Comparison of ENCODE assay signal across 12 cellular contexts in the genomic region with DNA sequence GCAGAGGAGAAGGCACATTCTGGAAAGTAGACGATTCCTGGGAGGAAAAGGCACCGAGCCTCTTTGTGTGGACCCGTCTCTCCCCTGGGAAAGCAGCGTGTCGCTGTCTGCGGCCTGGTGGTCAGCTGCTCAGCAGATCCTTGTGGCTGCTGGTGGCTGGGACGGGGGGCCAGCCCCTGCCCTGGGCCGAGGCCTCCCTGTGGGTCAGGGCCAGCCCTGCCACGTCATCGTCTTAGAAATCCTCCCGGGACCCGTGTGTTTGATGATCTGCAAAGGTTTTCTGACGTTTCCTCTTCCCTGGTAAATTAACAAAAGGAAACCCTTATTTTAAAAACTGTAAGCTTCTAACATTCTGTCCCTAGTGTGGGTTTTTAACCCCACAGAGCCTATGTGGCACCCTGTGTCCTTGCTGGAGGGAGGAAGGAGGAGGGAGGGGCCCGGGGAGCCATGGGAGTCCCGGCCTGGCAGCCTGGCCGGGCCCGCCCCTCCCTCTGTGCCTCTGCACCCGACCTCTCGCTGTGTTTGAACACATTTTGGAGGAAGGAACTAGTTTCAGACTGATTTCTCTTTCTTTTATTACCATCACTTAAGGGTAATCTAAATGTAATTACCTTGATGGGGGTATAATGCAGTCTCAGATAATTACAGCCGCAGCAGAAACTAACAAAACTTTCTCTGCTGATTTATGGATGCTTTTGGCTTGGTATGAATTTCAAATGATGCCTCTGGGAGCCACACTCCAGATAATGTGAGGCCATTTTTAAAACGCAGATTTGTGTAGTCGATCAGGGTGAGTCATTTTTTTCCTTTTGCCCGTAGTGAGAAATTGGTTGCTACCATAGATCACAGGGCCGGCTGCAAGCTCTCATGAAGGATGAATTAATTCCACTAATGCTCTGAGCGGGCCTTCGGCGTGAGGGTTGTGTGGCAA.
DNase-seq lines count a peak whose midpoint lies in the region; ATAC-seq and TF ChIP-seq lines count a peak whose summit lies in the region.
"Had no signal": no experiment of that assay in that cellular context is flagged by ENCODE, and none has a peak within 500 bp of the region (broad histone marks: within the 10 kb centered on the region; RNA-seq: fewer than 3 reads in every experiment).

No MANE protein-coding gene starts in this region.

- TF ChIP-seq CTCF in chondrocyte (IDR thresholded peaks at IDR 0.05): no peak
- no peak for TF ChIP-seq CTCF in testis (IDR thresholded peaks at IDR 0.05)

- peaks cover 4% of the 10 kb centered on the region for H3K9me3 Mint-ChIP-seq in chondrocyte (ENCODE audit: low read depth)

- no peak for ATAC-seq in HG02970 (IDR thresholded peaks at IDR 0.05; ENCODE audit: low FRiP score, unreplicated experiment)
- ATAC-seq: activated CD8-positive, alpha-beta T cell treated with anti-CD3 and anti-CD28 coated beads, Interleukin-2, amount 10 ng/mL, durations not matched to agents 7 days and 5 days had no signal

- H3K27me3 ChIP-seq in layer of hippocampus (ENCODE audit: control insufficient read depth, insufficient read depth, low read length) (no peaks in the 10 kb centered on the region), testis (no peaks in the 10 kb centered on the region)
- H3K27me3 ChIP-seq: neutrophil had no signal

- peaks cover 13% of the 10 kb centered on the region for H3K4me1 Mint-ChIP-seq in chondrocyte (ENCODE audit: low read depth)

- H3K36me3 ChIP-seq in testis (ENCODE audit: low read depth, missing control alignments): no peaks in the 10 kb centered on the region

- peak overlapping the region; percentile 83 for H3K27ac Mint-ChIP-seq in chondrocyte (ENCODE audit: unreplicated experiment)
- H3K27ac Mint-ChIP-seq: activated CD8-positive, alpha-beta T cell treated with anti-CD3 and anti-CD28 coated beads, Interleukin-2, amount 10 ng/mL, durations not matched to agents 7 days and 5 days had no signal

- 55 to 62% methylated on average over 25 to 27 of the region's 27 CpGs for WGBS in testis, 2 donors

- H3K4me1 ChIP-seq in testis: peaks cover 9% of the 10 kb centered on the region

- peak overlapping the region; percentile 10 for H3K27ac ChIP-seq in layer of hippocampus (ENCODE audit: low read depth, low read length)
- peak overlapping the region; percentile 3 to 19 for H3K27ac ChIP-seq in testis
- H3K27ac ChIP-seq: neutrophil had no signal

- no peak for TF ChIP-seq POLR2A in testis (IDR thresholded peaks at IDR 0.05)

- H3K36me3 Mint-ChIP-seq in chondrocyte (ENCODE audit: low read depth): peaks cover 8% of the 10 kb centered on the region

- H3K27me3 Mint-ChIP-seq in chondrocyte (ENCODE audit: low read depth): no peaks in the 10 kb centered on the region

- DNase-seq in NCI-H1105 (lab: John Stamatoyannopoulos, UW) (peak; percentile 33), chondrocyte (ENCODE audit: low spot score) (peak; percentile 79), testis (no peak), GDM1 (lab: John Stamatoyannopoulos, UW) (no peak), germinal center (ENCODE audit: low spot score) (no peak)
- no peak for DNase-seq in activated CD4-positive, alpha-beta T cell treated with anti-CD3 and anti-CD28 coated beads, Interleukin-2, amount 50 U/mL, for 48 hours
- DNase-seq: activated CD8-positive, alpha-beta T cell treated with anti-CD3 and anti-CD28 coated beads, Interleukin-2, amount 10 ng/mL, durations not matched to agents 7 days and 5 days; DMS53; NCI-H146 had no signal

- H3K4me3 Mint-ChIP-seq in chondrocyte (ENCODE audit: unreplicated experiment): no peak overlapping the region
- H3K4me3 Mint-ChIP-seq: activated CD8-positive, alpha-beta T cell treated with anti-CD3 and anti-CD28 coated beads, Interleukin-2, amount 10 ng/mL, durations not matched to agents 7 days and 5 days had no signal

- intact Hi-C loops in testis (cut with DNase I; ENCODE audit: low total_unique reads): no loop called here

- H3K9me3 ChIP-seq in testis: no peaks in the 10 kb centered on the region
- H3K9me3 ChIP-seq: neutrophil had no signal

- no peak overlapping the region for H3K4me3 ChIP-seq in testis

Comparison
In these comparisons a context has a peak if more than half of its experiments do, and no peak if none do; other contexts are left out.
1. DNase-seq: peak in NCI-H1105 (single experiment) and chondrocyte (single experiment); none in testis (single experiment), GDM1 (single experiment), activated CD4-positive, alpha-beta T cell treated with anti-CD3 and anti-CD28 coated beads, Interleukin-2, amount 50 U/mL, for 48 hours (0 of 2) and germinal center (single experiment).